19 cellular contexts compared by ENCODE assay signal in genomic region chr1:44994306-44994898, GRCh38. TPM values are rescaled to one million over a fixed set of nuclear protein-coding genes. Genes with fewer than 3 reads are reported as not detected.
DNase-seq lines count a peak whose midpoint lies in the region; ATAC-seq and TF ChIP-seq lines count a peak whose summit lies in the region.
"Had no signal": no experiment of that assay in that cellular context is flagged by ENCODE, and none has a peak within 500 bp of the region (broad histone marks: within the 10 kb centered on the region; RNA-seq: fewer than 3 reads in every experiment).

No MANE protein-coding gene starts in this region.

- H3K36me3 ChIP-seq in right atrium auricular region = no peaks in the 10 kb centered on the region
- no peaks in the 10 kb centered on the region for H3K36me3 ChIP-seq in left ventricle myocardium inferior
- no peaks in the 10 kb centered on the region for H3K36me3 ChIP-seq in upper lobe of right lung

- H3K27ac ChIP-seq in right atrium auricular region (no peak overlapping the region), left ventricle myocardium inferior (replicated peaks) (peak overlapping the region; percentile 9), upper lobe of right lung (no peak overlapping the region)
- H3K27ac ChIP-seq: 22Rv1, A549, C4-2B, HL-60 had no signal

- DNase-seq in Right ventricle myocardium inferior (ENCODE audit: missing footprints) (no peak), right atrium auricular region (ENCODE audit: low spot score) (no peak), left ventricle myocardium inferior (no peak), upper lobe of right lung (peak; percentile 6), iPS-NIHi11 (ENCODE audit: low spot score) (no peak), erythroblast (lab: John Stamatoyannopoulos, UW) (no peak), cerebellar cortex (ENCODE audit: low spot score) (no peak)
- DNase-seq: AML-193; CD4-positive, alpha-beta memory T cell; DMS153; DMS79; GDM1; HCEC 1CT had no signal

- peak overlapping the region in 1 of 3 experiments; percentile 10 for H3K4me3 Mint-ChIP-seq in nephron
- H3K4me3 Mint-ChIP-seq: GM23338 had no signal

- peaks cover 3% of the 10 kb centered on the region for H3K27me3 Mint-ChIP-seq in nephron (ENCODE audit: low read depth)

- no peaks in the 10 kb centered on the region for H3K9me3 Mint-ChIP-seq in nephron
- H3K9me3 Mint-ChIP-seq: CD4-positive, alpha-beta memory T cell; GM23338 had no signal

- H3K4me1 ChIP-seq in right atrium auricular region (no peaks in the 10 kb centered on the region), left ventricle myocardium inferior (no peaks in the 10 kb centered on the region), upper lobe of right lung (no peaks in the 10 kb centered on the region)
- H3K4me1 ChIP-seq: A549 had no signal

- intact Hi-C loops in Right ventricle myocardium inferior (cut with DNase I) = no loop called here
- intact Hi-C loops in left ventricle myocardium inferior (cut with micrococcal nuclease) = no loop called here
- intact Hi-C loops in upper lobe of right lung (cut with DNase I) = no loop called here

- TF ChIP-seq POLR2A in erythroblast (IDR thresholded peaks at IDR 0.05; ENCODE audit: low read length) = no peak

- H3K9me3 ChIP-seq in right atrium auricular region (no peaks in the 10 kb centered on the region), left ventricle myocardium inferior (replicated peaks) (no peaks in the 10 kb centered on the region), upper lobe of right lung (no peaks in the 10 kb centered on the region)
- H3K9me3 ChIP-seq: A549 had no signal

- TF ChIP-seq CTCF in right atrium auricular region (IDR thresholded peaks at IDR 0.05) = no peak
- TF ChIP-seq CTCF in left ventricle myocardium inferior (IDR thresholded peaks at IDR 0.05; ENCODE audit: borderline replicate concordance) = no peak
- no peak for TF ChIP-seq CTCF in nephron (IDR thresholded peaks at IDR 0.05; ENCODE audit: unreplicated experiment in 3 of 3)
- no peak for TF ChIP-seq CTCF in upper lobe of right lung (IDR thresholded peaks at IDR 0.05)

- H3K4me1 Mint-ChIP-seq in nephron = peaks cover 14% of the 10 kb centered on the region
- H3K4me1 Mint-ChIP-seq: CD4-positive, alpha-beta memory T cell; GM23338 had no signal

- no peak overlapping the region for H3K4me3 ChIP-seq in right atrium auricular region
- H3K4me3 ChIP-seq in left ventricle myocardium inferior = no peak overlapping the region
- no peak overlapping the region for H3K4me3 ChIP-seq in upper lobe of right lung
- H3K4me3 ChIP-seq: A549, GM23338 had no signal

- H3K36me3 Mint-ChIP-seq in nephron (ENCODE audit: low read depth) = no peaks in the 10 kb centered on the region
- H3K36me3 Mint-ChIP-seq: CD4-positive, alpha-beta memory T cell had no signal

- H3K27me3 ChIP-seq in right atrium auricular region (no peaks in the 10 kb centered on the region), left ventricle myocardium inferior (ENCODE audit: low read depth) (no peaks in the 10 kb centered on the region), upper lobe of right lung (no peaks in the 10 kb centered on the region)

- peak; percentile 54 for ATAC-seq in Right ventricle myocardium inferior
- ATAC-seq in upper lobe of right lung = no peak
- ATAC-seq: A549, GM23338 had no signal

- H3K27ac Mint-ChIP-seq in nephron = peak overlapping the region in 2 of 3 experiments; percentile 61 to 88
- H3K27ac Mint-ChIP-seq: CD4-positive, alpha-beta memory T cell; GM23338 had no signal

RNA-seq across cellular contexts. Expression of gene EIF2B3, which starts 8.0 kb away (rescaled TPM):
- total RNA-seq in Right ventricle myocardium inferior = 41.8 TPM
- total RNA-seq in right atrium auricular region = 10 to 100 TPM; 21.6 to 26.5 TPM
- 42.1 TPM for total RNA-seq in left ventricle myocardium inferior
- 22.6 TPM for total RNA-seq in upper lobe of right lung

RNA-seq across cellular contexts. Expression of gene HECTD3, which starts 16.7 kb away (rescaled TPM):
- 25.7 TPM for total RNA-seq in Right ventricle myocardium inferior
- 10 to 100 TPM; 13.0 to 15.6 TPM for total RNA-seq in right atrium auricular region
- total RNA-seq in left ventricle myocardium inferior = 19.1 TPM
- 43.6 TPM for total RNA-seq in upper lobe of right lung

RNA-seq across cellular contexts. Expression of gene UROD, which starts 17.7 kb away (rescaled TPM):
- 71.7 TPM for total RNA-seq in Right ventricle myocardium inferior
- 10 to 100 TPM; 56.7 to 63.0 TPM for total RNA-seq in right atrium auricular region
- total RNA-seq in left ventricle myocardium inferior = 67.5 TPM
- total RNA-seq in upper lobe of right lung = 51.4 TPM
